16 cellular contexts compared by ENCODE assay signal in genomic region chr19:29576043-29576442, GRCh38. TPM values are rescaled to one million over a fixed set of nuclear protein-coding genes. Genes with fewer than 3 reads are reported as not detected.
DNase-seq lines count a peak whose midpoint lies in the region; FAIRE-seq and TF ChIP-seq lines count a peak whose summit lies in the region.
"Had no signal": no experiment of that assay in that cellular context is flagged by ENCODE, and none has a peak within 500 bp of the region (broad histone marks: within the 10 kb centered on the region; RNA-seq: fewer than 3 reads in every experiment).

No MANE protein-coding gene starts in this region.

- no peaks in the 10 kb centered on the region for H3K4me1 ChIP-seq in small intestine (ENCODE audit: control insufficient read depth in 2 of 2, insufficient read depth in 1 of 2, low read depth in 1 of 2, low read length in 1 of 2)

- peak; percentile 2 for TF ChIP-seq CTCF in GM12864 (IDR thresholded peaks at IDR 0.05; ENCODE audit: low read depth, low read length, missing control alignments)

- no peaks in the 10 kb centered on the region for H3K36me3 ChIP-seq in small intestine (ENCODE audit: control insufficient read depth in 2 of 2, insufficient read depth in 2 of 2, low read length in 2 of 2)

- WGBS in small intestine, 3 donors = 38 to 44% (median 39%) methylated on average over 11 of the region's 11 CpGs

- no peak overlapping the region for H3K4me3 ChIP-seq in GM12864 (ENCODE audit: low read depth, low read length)
- no peak overlapping the region for H3K4me3 ChIP-seq in small intestine (ENCODE audit: low read depth in 1 of 2, low read length in 2 of 2)

- H3K9me3 ChIP-seq in small intestine (ENCODE audit: control insufficient read depth, low read depth) = no peaks in the 10 kb centered on the region

- no peak for FAIRE-seq in small intestine (lab: Jason Lieb, UNC)
- FAIRE-seq: GM12892 had no signal

- H3K27me3 ChIP-seq in small intestine (ENCODE audit: control insufficient read depth in 2 of 2, insufficient read depth in 2 of 2, low read length in 2 of 2) = peaks cover 0 to 7% of the 10 kb centered on the region in 2 donors

- no peak overlapping the region for H3K27ac ChIP-seq in small intestine (ENCODE audit: low read depth in 1 of 2, low read length in 1 of 2)

- DNase-seq in activated CD4-positive, alpha-beta T cell treated with anti-CD3 and anti-CD28 coated beads for 48 hours = peak; percentile 39
- DNase-seq in activated CD4-positive, alpha-beta T cell treated with anti-CD3 and anti-CD28 coated beads for 4 hours = no peak
- DNase-seq in GM12864 (ENCODE audit: low read depth) = no peak
- peak; percentile 22 to 44 for DNase-seq in activated T-cell treated with anti-CD3 and anti-CD28 coated beads, Interleukin-2, amount 50 U/mL, for 48 hours
- peak; percentile 93 for DNase-seq in myocyte (ENCODE audit: low read depth)
- DNase-seq in small intestine = no peak
- DNase-seq in dermis blood vessel endothelial cell = no peak
- no peak for DNase-seq in hepatic stellate cell (ENCODE audit: low spot score)
- DNase-seq: activated naive CD8-positive, alpha-beta T cell treated with anti-CD3 and anti-CD28 coated beads, Interleukin-2, amount 10 ng/mL, durations not matched to agents 7 days and 5 days; DMS79 treated with DMSO at 0.1 percent for 48 hours; hippocampal formation; left ventricle myocardium superior; NCI-H2081 had no signal

RNA-seq across cellular contexts. Expression of gene POP4, which starts 30.0 kb away (rescaled TPM):
- 58.3 and 67.9 TPM in 2 replicates for total RNA-seq in myocyte
- 71.5 TPM for polyA plus RNA-seq in myocyte (2012)
- polyA plus RNA-seq in small intestine = 100 to 1,000 TPM in 1 of 3 donors, 10 to 100 TPM in 2; 79.9 to 102 (median 81.6) TPM
- 60.1 and 98.7 TPM in 2 replicates for total RNA-seq in dermis blood vessel endothelial cell

RNA-seq across cellular contexts. Expression of gene VSTM2B, which starts 50.2 kb away (rescaled TPM):
- not detected in 2 replicates for total RNA-seq in myocyte
- not detected for polyA plus RNA-seq in myocyte (2012)
- under 1 TPM in 1 of 3 donors, not detected in 2; 0.04 TPM for polyA plus RNA-seq in small intestine
- total RNA-seq in dermis blood vessel endothelial cell = not detected in 2 replicates
- total RNA-seq: activated naive CD8-positive, alpha-beta T cell treated with anti-CD3 and anti-CD28 coated beads, Interleukin-2, amount 10 ng/mL, durations not matched to agents 7 days and 5 days; left ventricle myocardium superior; osteoblast; ureter had no signal

Comparison
In these comparisons a context has a peak if more than half of its experiments do, and no peak if none do; other contexts are left out.
1. DNase-seq: peak in activated CD4-positive, alpha-beta T cell treated with anti-CD3 and anti-CD28 coated beads for 48 hours (single experiment), activated T-cell treated with anti-CD3 and anti-CD28 coated beads, Interleukin-2, amount 50 U/mL, for 48 hours (2 of 2) and myocyte (single experiment); none in activated CD4-positive, alpha-beta T cell treated with anti-CD3 and anti-CD28 coated beads for 4 hours (0 of 2), GM12864 (single experiment), small intestine (single experiment), dermis blood vessel endothelial cell (single experiment) and hepatic stellate cell (single experiment).